30 cellular contexts compared by ENCODE assay signal in the genomic region with DNA sequence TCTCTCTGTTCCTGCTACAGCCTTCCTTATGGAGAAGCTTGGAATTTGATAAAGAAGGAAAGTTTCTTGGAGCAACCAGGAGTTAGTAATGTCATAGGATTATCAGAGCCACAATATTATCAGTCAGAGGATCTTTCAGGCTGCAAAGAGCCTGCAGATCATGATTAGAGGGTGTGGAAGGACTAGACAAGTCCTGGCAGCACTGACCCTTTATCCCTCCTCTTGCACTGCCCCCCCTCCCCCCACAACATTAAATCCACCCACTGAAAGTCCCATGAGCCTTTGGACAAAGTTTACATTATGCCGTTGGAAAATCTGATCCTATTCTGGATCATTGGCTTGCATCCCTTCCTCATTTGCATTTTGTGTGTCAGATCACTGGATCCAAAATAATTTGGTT. TPM values are rescaled to one million over a fixed set of nuclear protein-coding genes. Genes with fewer than 3 reads are reported as not detected.
DNase-seq lines count a peak whose midpoint lies in the region; FAIRE-seq and TF ChIP-seq lines count a peak whose summit lies in the region.
"Had no signal": no experiment of that assay in that cellular context is flagged by ENCODE, and none has a peak within 500 bp of the region (broad histone marks: within the 10 kb centered on the region; RNA-seq: fewer than 3 reads in every experiment).

No MANE protein-coding gene starts in this region.

- H3K36me3 Mint-ChIP-seq in astrocyte (ENCODE audit: low read depth, unreplicated experiment): no peaks in the 10 kb centered on the region
- H3K36me3 Mint-ChIP-seq: activated naive CD4-positive, alpha-beta T cell treated with anti-CD3 and anti-CD28 coated beads, Interleukin-2, amount 50 U/mL, for 24 hours had no signal

- DNase-seq in DMS 273 (lab: John Stamatoyannopoulos, UW; ENCODE audit: unreplicated experiment): peak; percentile 58
- no peak for DNase-seq in DMS 273 treated with DMSO at 0.1 percent for 48 hours (lab: John Stamatoyannopoulos, UW)
- no peak for DNase-seq in astrocyte (ENCODE audit: low read depth)
- peak; percentile 25 for DNase-seq in mesenchymal stem cell
- no peak for DNase-seq in suprapubic skin (ENCODE audit: low spot score in 2 of 2)
- DNase-seq in ovary: no peak
- DNase-seq in GM10248 (ENCODE audit: extremely low spot score): no peak
- DNase-seq in adrenal gland: no peak
- DNase-seq: activated CD4-positive, alpha-beta T cell treated with anti-CD3 and anti-CD28 coated beads for 36 hours; Calu3; DND-41; effector memory CD4-positive, alpha-beta T cell; head of caudate nucleus; islet precursor cell; midbrain; naive thymus-derived CD4-positive, alpha-beta T cell; NCI-H1930; NCI-H2227 treated with DMSO at 0.1 percent for 48 hours; NCI-H526; occipital lobe; stimulated activated naive CD4-positive, alpha-beta T cell had no signal

- H3K79me1 ChIP-seq in mesenchymal stem cell (replicated peaks; ENCODE audit: low read length, poor library complexity, severe bottlenecking): no peaks in the 10 kb centered on the region

- no peaks in the 10 kb centered on the region for H3K79me2 ChIP-seq in astrocyte (ENCODE audit: insufficient read depth, low read length)

- H3K4me2 ChIP-seq in astrocyte (ENCODE audit: low read length) (no peak overlapping the region), mesenchymal stem cell (ENCODE audit: low read length, poor library complexity, severe bottlenecking) (no peak overlapping the region)
- H3K4me2 ChIP-seq: KMS-11 had no signal

- no peak overlapping the region for H2BK12ac ChIP-seq in mesenchymal stem cell (ENCODE audit: low read length in 2 of 2)

- H2AK5ac ChIP-seq in mesenchymal stem cell (ENCODE audit: low read length, severe bottlenecking): no peak overlapping the region

- no peak overlapping the region for H2BK15ac ChIP-seq in mesenchymal stem cell (ENCODE audit: low read depth, poor library complexity, severe bottlenecking)

- no peak overlapping the region for H3K9ac ChIP-seq in astrocyte (ENCODE audit: low read length)
- H3K9ac ChIP-seq in mesenchymal stem cell (ENCODE audit: low read length): peak overlapping the region; percentile 17
- H3K9ac ChIP-seq: KMS-11 had no signal

- H3K9me3 ChIP-seq in astrocyte (ENCODE audit: insufficient read depth, low read depth, low read length): peaks cover 1% of the 10 kb centered on the region
- H3K9me3 ChIP-seq in mesenchymal stem cell (ENCODE audit: control insufficient read depth, low read length): peaks cover 7% of the 10 kb centered on the region
- no peaks in the 10 kb centered on the region for H3K9me3 ChIP-seq in suprapubic skin
- no peaks in the 10 kb centered on the region for H3K9me3 ChIP-seq in ovary
- H3K9me3 ChIP-seq in adrenal gland (replicated peaks in 1 of 3): no peaks in the 10 kb centered on the region

- peaks cover 6% of the 10 kb centered on the region for H3K4me1 Mint-ChIP-seq in astrocyte (ENCODE audit: low read depth, unreplicated experiment)
- H3K4me1 Mint-ChIP-seq: activated CD4-positive, alpha-beta T cell treated with anti-CD3 and anti-CD28 coated beads for 36 hours; activated naive CD4-positive, alpha-beta T cell treated with anti-CD3 and anti-CD28 coated beads, Interleukin-2, amount 50 U/mL, for 24 hours; CD14-positive monocyte; naive thymus-derived CD4-positive, alpha-beta T cell had no signal

- no peak overlapping the region for H2BK5ac ChIP-seq in mesenchymal stem cell (ENCODE audit: low read depth, low read length, poor library complexity, severe bottlenecking)

- H3K14ac ChIP-seq in mesenchymal stem cell (ENCODE audit: low read length in 2 of 2): no peak overlapping the region

- peaks cover 5% of the 10 kb centered on the region for H3K9me3 Mint-ChIP-seq in astrocyte (ENCODE audit: unreplicated experiment)

- intact Hi-C loops in ovary (cut with DNase I): no loop called here
- intact Hi-C loops in adrenal gland (cut with DNase I): no loop called here

- H3K4ac ChIP-seq in mesenchymal stem cell (ENCODE audit: low read depth in 1 of 2, low read length in 2 of 2): no peak overlapping the region

- TF ChIP-seq POLR2A in suprapubic skin (IDR thresholded peaks at IDR 0.05): no peak
- TF ChIP-seq POLR2A in ovary (IDR thresholded peaks at IDR 0.05): no peak
- TF ChIP-seq POLR2A in adrenal gland (IDR thresholded peaks at IDR 0.05): no peak

- H3K4me1 ChIP-seq in astrocyte (ENCODE audit: insufficient read depth, low read length) (no peaks in the 10 kb centered on the region), mesenchymal stem cell (ENCODE audit: control insufficient read depth, insufficient read depth, low read depth, low read length) (peaks cover 7% of the 10 kb centered on the region), suprapubic skin (peaks cover 15% of the 10 kb centered on the region), ovary (ENCODE audit: insufficient read depth) (peaks cover 2% of the 10 kb centered on the region), adrenal gland (replicated peaks in 1 of 2) (no peaks in the 10 kb centered on the region)

- H3K23ac ChIP-seq in mesenchymal stem cell (ENCODE audit: low read length in 2 of 2): no peak overlapping the region

- TF ChIP-seq EP300 in suprapubic skin (IDR thresholded peaks at IDR 0.05) (no peak), ovary (IDR thresholded peaks at IDR 0.05) (no peak)

- H3K4me3 ChIP-seq in astrocyte (ENCODE audit: insufficient read depth, low read depth, low read length) (no peak overlapping the region), mesenchymal stem cell (ENCODE audit: insufficient read depth in 1 of 2, low read depth in 1 of 2, low read length in 2 of 2) (no peak overlapping the region), suprapubic skin (no peak overlapping the region), ovary (no peak overlapping the region), adrenal gland (no peak overlapping the region)
- H3K4me3 ChIP-seq: cardiac muscle cell had no signal

- H4K91ac ChIP-seq in mesenchymal stem cell (ENCODE audit: low read length): no peak overlapping the region

- POLR2A ChIA-PET in GM10248 (lab: Yijun Ruan, JAX): interaction anchor here (0.6 kb wide), 1 partner anchor 9 kb away, joined by 5 read pairs; no protein-coding TSS in a partner anchor

- no peaks in the 10 kb centered on the region for H4K20me1 ChIP-seq in astrocyte (ENCODE audit: insufficient read depth, low read length)

- H3K36me3 ChIP-seq in astrocyte (ENCODE audit: insufficient read depth, low read length) (no peaks in the 10 kb centered on the region), mesenchymal stem cell (ENCODE audit: control insufficient read depth in 1 of 2, insufficient read depth in 2 of 2, low read depth in 1 of 2, low read length in 2 of 2) (no peaks in the 10 kb centered on the region), suprapubic skin (no peaks in the 10 kb centered on the region), ovary (no peaks in the 10 kb centered on the region), adrenal gland (replicated peaks in 1 of 2) (no peaks in the 10 kb centered on the region)
- H3K36me3 ChIP-seq: cardiac muscle cell had no signal

- CTCF ChIA-PET in GM10248 (lab: Yijun Ruan, JAX): interaction anchor here (0.9 to 1.4 kb wide), 3 partner anchors 11 to 31 kb away, joined by 3 read pairs; no protein-coding TSS in a partner anchor

- H2AFZ ChIP-seq in astrocyte (ENCODE audit: low read depth, low read length): peak overlapping the region; percentile 47
- H2AFZ ChIP-seq in mesenchymal stem cell (ENCODE audit: low read depth, low read length): no peak overlapping the region

- 11% methylated on average over 1 of the region's 1 CpG for whole genome bisulfite sequencing in mesenchymal stem cell
- WGBS in suprapubic skin: 14% methylated on average over 1 of the region's 1 CpG
- WGBS in ovary, 3 donors: 0 to 4% (median 4%) methylated on average over 1 of the region's 1 CpG
- 23 to 47% (median 32%) methylated on average over 1 of the region's 1 CpG for WGBS in adrenal gland, 4 donors

- TF ChIP-seq CTCF in astrocyte (IDR thresholded peaks at IDR 0.05; ENCODE audit: insufficient read depth, low read depth, low read length) (no peak), suprapubic skin (IDR thresholded peaks at IDR 0.05) (no peak), ovary (IDR thresholded peaks at IDR 0.05) (no peak), GM10248 (IDR thresholded peaks at IDR 0.05; ENCODE audit: control extremely low read depth, extremely low read depth, low read depth, missing control alignments) (no peak), adrenal gland (IDR thresholded peaks at IDR 0.05) (no peak)

- no peaks in the 10 kb centered on the region for H3K27me3 Mint-ChIP-seq in astrocyte (ENCODE audit: low read depth, unreplicated experiment)
- H3K27me3 Mint-ChIP-seq: activated naive CD4-positive, alpha-beta T cell treated with anti-CD3 and anti-CD28 coated beads, Interleukin-2, amount 50 U/mL, for 24 hours had no signal

- H3K27me3 ChIP-seq in astrocyte (ENCODE audit: insufficient read depth, low read length): no peaks in the 10 kb centered on the region
- no peaks in the 10 kb centered on the region for H3K27me3 ChIP-seq in mesenchymal stem cell (ENCODE audit: control insufficient read depth in 1 of 2, insufficient read depth in 1 of 2, low read length in 2 of 2)
- H3K27me3 ChIP-seq in suprapubic skin: no peaks in the 10 kb centered on the region
- no peaks in the 10 kb centered on the region for H3K27me3 ChIP-seq in ovary
- no peaks in the 10 kb centered on the region for H3K27me3 ChIP-seq in adrenal gland
- H3K27me3 ChIP-seq: cardiac muscle cell had no signal

- no peak overlapping the region for H3K18ac ChIP-seq in mesenchymal stem cell (ENCODE audit: low read depth in 1 of 2, low read length in 2 of 2)

- H2BK120ac ChIP-seq in mesenchymal stem cell (ENCODE audit: low read depth, low read length): no peak overlapping the region

- no peak overlapping the region for H3K27ac Mint-ChIP-seq in astrocyte (ENCODE audit: unreplicated experiment)
- H3K27ac Mint-ChIP-seq: activated CD4-positive, alpha-beta T cell treated with anti-CD3 and anti-CD28 coated beads for 36 hours; activated naive CD4-positive, alpha-beta T cell treated with anti-CD3 and anti-CD28 coated beads, Interleukin-2, amount 50 U/mL, for 24 hours; CD14-positive monocyte; naive thymus-derived CD4-positive, alpha-beta T cell; T-helper 2 cell treated with Interferon-gamma antibody and Interleukin-4, amounts not matched to agents 5 μg/mL and 100 μg/mL, for 36 hours had no signal

- H4K8ac ChIP-seq in mesenchymal stem cell (ENCODE audit: low read length): no peak overlapping the region

- no peak for FAIRE-seq in astrocyte (lab: Jason Lieb, UNC)
- FAIRE-seq: colon, urothelium cell line had no signal

- no peak overlapping the region for H3K4me3 Mint-ChIP-seq in astrocyte (ENCODE audit: unreplicated experiment)
- H3K4me3 Mint-ChIP-seq: activated CD4-positive, alpha-beta T cell treated with anti-CD3 and anti-CD28 coated beads for 36 hours; activated naive CD4-positive, alpha-beta T cell treated with anti-CD3 and anti-CD28 coated beads, Interleukin-2, amount 50 U/mL, for 24 hours; CD14-positive monocyte; naive thymus-derived CD4-positive, alpha-beta T cell; T-helper 2 cell treated with Interferon-gamma antibody and Interleukin-4, amounts not matched to agents 5 μg/mL and 100 μg/mL, for 36 hours had no signal

- H3K27ac ChIP-seq in astrocyte (ENCODE audit: low read depth, low read length): no peak overlapping the region
- no peak overlapping the region for H3K27ac ChIP-seq in mesenchymal stem cell (ENCODE audit: low read length, poor library complexity, severe bottlenecking)
- H3K27ac ChIP-seq in suprapubic skin: peak overlapping the region; percentile 47
- no peak overlapping the region for H3K27ac ChIP-seq in ovary
- no peak overlapping the region for H3K27ac ChIP-seq in adrenal gland
- H3K27ac ChIP-seq: 22Rv1, cardiac muscle cell, epithelial cell of prostate, KMS-11 had no signal

RNA-seq across cellular contexts. Expression of gene IMPA2, which starts 18.7 kb away (rescaled TPM):
- total RNA-seq in astrocyte (4.1 and 4.8 TPM in 2 replicates), suprapubic skin (100 to 1,000 TPM; 234 to 396 (median 363) TPM), ovary (10 to 100 TPM; 16.8 to 33.5 (median 25.2) TPM), adrenal gland (10 to 100 TPM; 18.3 to 41.3 (median 21.8) TPM)
- 12.3 TPM for polyA plus RNA-seq in mesenchymal stem cell (2013, experiment 1 of 2)
- 12.2 TPM for polyA plus RNA-seq in mesenchymal stem cell (2013, experiment 2 of 2)
- polyA plus RNA-seq in ovary (10 to 100 TPM; 15.4 to 21.1 TPM), adrenal gland (10 to 100 TPM in 1 of 3 donors, 1 to 10 TPM in 2; 7.9 to 11.0 (median 9.6) TPM)

RNA-seq across cellular contexts. Expression of gene MPPE1, which starts 54.5 kb away (rescaled TPM):
- 22.8 and 29.4 TPM in 2 replicates for total RNA-seq in astrocyte
- polyA plus RNA-seq in mesenchymal stem cell (2013, experiment 1 of 2): 20.5 TPM
- polyA plus RNA-seq in mesenchymal stem cell (2013, experiment 2 of 2): 21.7 TPM
- 10 to 100 TPM; 28.2 to 84.2 (median 40.3) TPM for total RNA-seq in suprapubic skin
- total RNA-seq in ovary: 10 to 100 TPM; 19.9 to 38.0 (median 25.5) TPM
- polyA plus RNA-seq in ovary: 10 to 100 TPM; 22.7 to 29.8 TPM
- total RNA-seq in adrenal gland: 10 to 100 TPM; 17.0 to 44.7 (median 32.9) TPM
- 10 to 100 TPM; 23.1 to 29.7 (median 24.0) TPM for polyA plus RNA-seq in adrenal gland

Comparison
In these comparisons a context has a peak if more than half of its experiments do, and no peak if none do; other contexts are left out.
1. DNase-seq: peak in DMS 273 (single experiment) and mesenchymal stem cell (single experiment); none in DMS 273 treated with DMSO at 0.1 percent for 48 hours (single experiment), astrocyte (single experiment), suprapubic skin (0 of 2), ovary (0 of 5), GM10248 (single experiment) and adrenal gland (0 of 7).
2. RNA of gene IMPA2, which starts 18.7 kb away (total RNA-seq): 234 to 396 TPM in suprapubic skin; 16.8 to 33.5 TPM in ovary, 18.3 to 41.3 TPM in adrenal gland and 4.1 to 4.8 TPM in astrocyte; every median in the first group is over 4 times any median in the second.